Comparison of ENCODE assay signal across 1 cellular context in the genomic region with DNA sequence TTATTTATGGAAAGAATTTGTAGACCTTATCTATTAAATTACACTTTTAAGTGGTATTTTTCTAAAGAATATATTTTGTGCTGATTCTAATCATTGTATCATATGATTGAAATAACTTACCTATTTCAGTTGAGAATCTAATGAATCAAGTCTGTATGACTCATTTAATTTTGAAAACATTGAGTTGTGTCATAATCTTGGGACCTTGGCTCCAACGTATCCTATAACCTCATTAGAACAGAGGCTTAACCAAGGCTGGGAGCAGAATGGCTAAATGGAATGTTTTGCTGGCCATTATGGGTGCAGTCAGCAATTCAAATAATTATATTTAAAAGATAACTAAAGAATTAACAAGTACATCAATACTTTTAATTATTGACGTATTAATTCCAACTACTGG.
TF ChIP-seq lines count a peak whose summit lies in the region.

No MANE protein-coding gene starts in this region.

TF ChIP-seq in HCT116, 20 proteins besides CTCF, POLR2A, EP300 and RAD21 (continued from another document):
- TF ChIP-seq, protein P1, sequence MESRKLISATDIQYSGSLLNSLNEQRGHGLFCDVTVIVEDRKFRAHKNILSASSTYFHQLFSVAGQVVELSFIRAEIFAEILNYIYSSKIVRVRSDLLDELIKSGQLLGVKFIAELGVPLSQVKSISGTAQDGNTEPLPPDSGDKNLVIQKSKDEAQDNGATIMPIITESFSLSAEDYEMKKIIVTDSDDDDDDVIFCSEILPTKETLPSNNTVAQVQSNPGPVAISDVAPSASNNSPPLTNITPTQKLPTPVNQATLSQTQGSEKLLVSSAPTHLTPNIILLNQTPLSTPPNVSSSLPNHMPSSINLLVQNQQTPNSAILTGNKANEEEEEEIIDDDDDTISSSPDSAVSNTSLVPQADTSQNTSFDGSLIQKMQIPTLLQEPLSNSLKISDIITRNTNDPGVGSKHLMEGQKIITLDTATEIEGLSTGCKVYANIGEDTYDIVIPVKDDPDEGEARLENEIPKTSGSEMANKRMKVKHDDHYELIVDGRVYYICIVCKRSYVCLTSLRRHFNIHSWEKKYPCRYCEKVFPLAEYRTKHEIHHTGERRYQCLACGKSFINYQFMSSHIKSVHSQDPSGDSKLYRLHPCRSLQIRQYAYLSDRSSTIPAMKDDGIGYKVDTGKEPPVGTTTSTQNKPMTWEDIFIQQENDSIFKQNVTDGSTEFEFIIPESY (IDR thresholded peaks at IDR 0.05; ENCODE audit: extremely low read depth, insufficient replicate concordance, low read length): no peak
- no peak for TF ChIP-seq ELF1 (IDR thresholded peaks at IDR 0.05; ENCODE audit: borderline replicate concordance, low read depth)
